In genomic region chr4:173494013-173494970, GRCh38 we compare ENCODE assay signal across 8 cellular contexts. TPM values are rescaled to one million over a fixed set of nuclear protein-coding genes. Genes with fewer than 3 reads are reported as not detected.
DNase-seq lines count a peak whose midpoint lies in the region; ATAC-seq and TF ChIP-seq lines count a peak whose summit lies in the region.

No MANE protein-coding gene starts in this region.

- H3K36me3 ChIP-seq in osteoblast (ENCODE audit: insufficient read depth, low read length), result no peaks in the 10 kb centered on the region
- H3K36me3 ChIP-seq in uterus, result no peaks in the 10 kb centered on the region

- H3K27ac ChIP-seq in osteoblast (ENCODE audit: low read depth, low read length) (no peak overlapping the region), uterus (no peak overlapping the region)

- H3K4me2 ChIP-seq in osteoblast (ENCODE audit: insufficient read depth, low read length), result peak overlapping the region; percentile 98

- H3K4me3 ChIP-seq in foreskin fibroblast (ENCODE audit: low read depth in 1 of 2, low read length in 2 of 2) (peak overlapping the region; percentile 29 to 51), osteoblast (ENCODE audit: insufficient read depth, low read length) (peak overlapping the region; percentile 74), uterus (peak overlapping the region; percentile 6 to 37)

- H3K27me3 ChIP-seq in osteoblast (ENCODE audit: insufficient read depth, low read length), result peaks cover 18% of the 10 kb centered on the region
- no peaks in the 10 kb centered on the region for H3K27me3 ChIP-seq in uterus

- H4K20me1 ChIP-seq in osteoblast (ENCODE audit: insufficient read depth, low read length), result no peaks in the 10 kb centered on the region

- no peaks in the 10 kb centered on the region for H3K9me3 ChIP-seq in osteoblast (ENCODE audit: low read depth, low read length)
- H3K9me3 ChIP-seq in uterus, result no peaks in the 10 kb centered on the region

- peak overlapping the region; percentile 93 for H2AFZ ChIP-seq in osteoblast (ENCODE audit: low read length)

- DNase-seq in COLO668 (lab: John Stamatoyannopoulos, UW; ENCODE audit: unreplicated experiment) (peak; percentile 69), NOMO-1 treated with DMSO at 0.1 percent for 48 hours (lab: John Stamatoyannopoulos, UW; ENCODE audit: unreplicated experiment) (peak; percentile 79), foreskin fibroblast (peak; percentile 62 to 85), osteoblast (ENCODE audit: insufficient read length, low spot score, missing footprints) (peak; percentile 89), uterus (peak; percentile 51 to 72)
- peak; percentile 19 for DNase-seq in activated T-helper 9 cell treated with anti-CD3 and anti-CD28 coated beads, Interleukin-2, amount 50 U/mL, for 16 hours (ENCODE audit: low read depth)

- TF ChIP-seq CTCF in foreskin fibroblast (IDR thresholded peaks at IDR 0.05; ENCODE audit: low read depth, low read length), result peak; percentile 74
- peak; percentile 88 for TF ChIP-seq CTCF in osteoblast (IDR thresholded peaks at IDR 0.05; ENCODE audit: extremely low read depth, low read depth, low read length)
- peak; percentile 66 to 82 (median 76) for TF ChIP-seq CTCF in uterus (IDR thresholded peaks at IDR 0.05)

- H3K4me1 ChIP-seq in osteoblast (ENCODE audit: insufficient read depth, low read length) (peaks cover 31% of the 10 kb centered on the region), uterus (no peaks in the 10 kb centered on the region)

- H3K79me2 ChIP-seq in osteoblast (ENCODE audit: insufficient read depth, low read length), result no peaks in the 10 kb centered on the region

- intact Hi-C loops in uterus (cut with DNase I; ENCODE audit: low total_unique reads), result loop anchor here (5.0 kb wide), 1 partner anchor 72 kb away; no protein-coding TSS in a partner anchor

- ATAC-seq in GM19328 (IDR thresholded peaks at IDR 0.05; ENCODE audit: unreplicated experiment), result peak; percentile 95
- ATAC-seq in HG03354 (IDR thresholded peaks at IDR 0.05; ENCODE audit: poor library complexity, severe bottlenecking, unreplicated experiment), result peak; percentile 97

- TF ChIP-seq POLR2A in uterus (IDR thresholded peaks at IDR 0.05), result no peak

RNA-seq across cellular contexts. Expression of gene HAND2, which starts 35.7 kb away (rescaled TPM):
- 1.8 and 3.8 TPM in 2 replicates for total RNA-seq in osteoblast
- 10 to 100 TPM; 20.3 to 77.6 (median 23.7) TPM for total RNA-seq in uterus

Comparison
In these comparisons a context has a peak if more than half of its experiments do, and no peak if none do; other contexts are left out.
1. DNase-seq: peak in every context shown above with its lines; median percentile 89 in osteoblast; 79 in NOMO-1 treated with DMSO at 0.1 percent for 48 hours; 74 in foreskin fibroblast; 69 in COLO668; 62 in uterus; 19 in activated T-helper 9 cell treated with anti-CD3 and anti-CD28 coated beads, Interleukin-2, amount 50 U/mL, for 16 hours.
2. H3K4me3 ChIP-seq: peak in every context shown above with its lines; median percentile 74 in osteoblast; 40 in foreskin fibroblast; 22 in uterus.